22 cellular contexts compared by ENCODE assay signal in genomic region chrX:18955676-18956075, GRCh38. TPM values are rescaled to one million over a fixed set of nuclear protein-coding genes. Genes with fewer than 3 reads are reported as not detected.
A peak's percentile ranks its signal among the peaks of the same experiment; 100 is the strongest.
DNase-seq lines count a peak whose midpoint lies in the region; ATAC-seq and TF ChIP-seq lines count a peak whose summit lies in the region.
"Had no signal": no experiment of that assay in that cellular context is flagged by ENCODE, and none has a peak within 500 bp of the region (broad histone marks: within the 10 kb centered on the region; RNA-seq: fewer than 3 reads in every experiment).

No MANE protein-coding gene starts in this region.

- H3K9me3 Mint-ChIP-seq in natural killer cell treated with Interleukin-12 subunit alpha and Interleukin-12 subunit beta and Interleukin-15 and Interleukin-18, amount 100 ng/mL, for 72 hours: no peaks in the 10 kb centered on the region
- H3K9me3 Mint-ChIP-seq in natural killer cell: no peaks in the 10 kb centered on the region
- H3K9me3 Mint-ChIP-seq: CD4-positive, CD25-positive, alpha-beta regulatory T cell; CD8-positive, alpha-beta T cell; HFFc6 had no signal

- no peaks in the 10 kb centered on the region for H3K27me3 Mint-ChIP-seq in natural killer cell treated with Interleukin-12 subunit alpha and Interleukin-12 subunit beta and Interleukin-15 and Interleukin-18, amount 100 ng/mL, for 72 hours
- H3K27me3 Mint-ChIP-seq in natural killer cell (ENCODE audit: low read depth in 2 of 2): no peaks in the 10 kb centered on the region
- H3K27me3 Mint-ChIP-seq: CD4-positive, CD25-positive, alpha-beta regulatory T cell had no signal

- peaks cover 15 to 23% of the 10 kb centered on the region in 2 donors for H3K4me1 Mint-ChIP-seq in natural killer cell treated with Interleukin-12 subunit alpha and Interleukin-12 subunit beta and Interleukin-15 and Interleukin-18, amount 100 ng/mL, for 72 hours (ENCODE audit: low read depth in 2 of 2)
- H3K4me1 Mint-ChIP-seq in natural killer cell: peaks cover 15 to 24% of the 10 kb centered on the region in 2 donors

- no peaks in the 10 kb centered on the region for H3K9me3 ChIP-seq in neutrophil
- H3K9me3 ChIP-seq: A549; BE2C; BLaER1 treated with 17β-estradiol and CSF1 and Interleukin-3, amounts not matched to agents 10 nM and 100 nM; HAP-1 had no signal

- H3K4me3 Mint-ChIP-seq in natural killer cell treated with Interleukin-12 subunit alpha and Interleukin-12 subunit beta and Interleukin-15 and Interleukin-18, amount 100 ng/mL, for 72 hours: no peak overlapping the region
- H3K4me3 Mint-ChIP-seq in natural killer cell: no peak overlapping the region
- H3K4me3 Mint-ChIP-seq: CD4-positive, CD25-positive, alpha-beta regulatory T cell; CD8-positive, alpha-beta T cell; HFFc6 had no signal

- peak overlapping the region; percentile 87 for H3K27ac ChIP-seq in neutrophil
- H3K27ac ChIP-seq: 22Rv1, A549 had no signal

- intact Hi-C loops in natural killer cell (cut with micrococcal nuclease): no loop called here

- no peaks in the 10 kb centered on the region for H3K36me3 ChIP-seq in neutrophil
- H3K36me3 ChIP-seq: BE2C had no signal

- H3K4me3 ChIP-seq in LNCaP clone FGC (ENCODE audit: low read depth, low read length) (no peak overlapping the region), neutrophil (ENCODE audit: low read depth in 1 of 2, low read length in 1 of 2) (no peak overlapping the region)
- H3K4me3 ChIP-seq: A549; BLaER1 treated with 17β-estradiol and CSF1 and Interleukin-3, amounts not matched to agents 10 nM and 100 nM; GM12878; HAP-1 had no signal

- TF ChIP-seq CTCF in natural killer cell (IDR thresholded peaks at IDR 0.05) (no peak), LNCaP clone FGC (IDR thresholded peaks at IDR 0.05; ENCODE audit: control insufficient read depth, extremely low read depth, insufficient read depth) (no peak), neutrophil (IDR thresholded peaks at IDR 0.05) (no peak)

- H3K27me3 ChIP-seq in neutrophil: no peaks in the 10 kb centered on the region
- H3K27me3 ChIP-seq: BE2C had no signal

- no peak for DNase-seq in natural killer cell treated with Interleukin-12 subunit alpha and Interleukin-12 subunit beta and Interleukin-15 and Interleukin-18, amount 100 ng/mL, for 72 hours (ENCODE audit: low spot score)
- DNase-seq in natural killer cell: no peak
- peak; percentile 59 for DNase-seq in LNCaP clone FGC (ENCODE audit: low read depth)
- DNase-seq in A172 (ENCODE audit: low spot score): no peak
- DNase-seq: ACHN; BE2C; CD4-positive, CD25-positive, alpha-beta regulatory T cell; CD8-positive, alpha-beta T cell; DMS 273 treated with DMSO at 0.1 percent for 48 hours; DMS79; EL; GDM1; GOT3; HFFc6 had no signal

- H3K4me1 ChIP-seq in neutrophil (ENCODE audit: control insufficient read depth in 1 of 2, insufficient read depth in 1 of 2, low read depth in 1 of 2, low read length in 1 of 2): peaks cover 51 to 53% of the 10 kb centered on the region in 2 experiments
- H3K4me1 ChIP-seq: BE2C, HAP-1 had no signal

- no peaks in the 10 kb centered on the region for H3K36me3 Mint-ChIP-seq in natural killer cell treated with Interleukin-12 subunit alpha and Interleukin-12 subunit beta and Interleukin-15 and Interleukin-18, amount 100 ng/mL, for 72 hours
- H3K36me3 Mint-ChIP-seq in natural killer cell: no peaks in the 10 kb centered on the region

- peak overlapping the region; percentile 57 to 68 for H3K27ac Mint-ChIP-seq in natural killer cell treated with Interleukin-12 subunit alpha and Interleukin-12 subunit beta and Interleukin-15 and Interleukin-18, amount 100 ng/mL, for 72 hours
- H3K27ac Mint-ChIP-seq in natural killer cell: no peak overlapping the region
- H3K27ac Mint-ChIP-seq: CD8-positive, alpha-beta T cell; HFFc6 had no signal

- no peak for ATAC-seq in natural killer cell treated with Interleukin-12 subunit alpha and Interleukin-12 subunit beta and Interleukin-15 and Interleukin-18, amount 100 ng/mL, for 72 hours
- ATAC-seq in natural killer cell (no peak), GM18907 (IDR thresholded peaks at IDR 0.05; ENCODE audit: unreplicated experiment) (no peak), HG02870 (IDR thresholded peaks at IDR 0.05; ENCODE audit: unreplicated experiment) (no peak)
- ATAC-seq: A549; CD8-positive, alpha-beta T cell; GM12878 had no signal

RNA-seq across cellular contexts. Expression of gene PHKA2, which starts 28.2 kb away (rescaled TPM):
- 10 to 100 TPM; 19.1 to 29.4 TPM for total RNA-seq in natural killer cell treated with Interleukin-12 subunit alpha and Interleukin-12 subunit beta and Interleukin-15 and Interleukin-18, amount 100 ng/mL, for 72 hours
- total RNA-seq in natural killer cell: 10 to 100 TPM; 34.2 to 45.9 (median 35.1) TPM
- 13.2 and 16.5 TPM in 2 replicates for total RNA-seq in A172 (2014; rRNA removed; shearing (Covaris generic))

Comparison
In these comparisons a context has a peak if more than half of its experiments do, and no peak if none do; other contexts are left out.
1. H3K27ac Mint-ChIP-seq: peak in natural killer cell treated with Interleukin-12 subunit alpha and Interleukin-12 subunit beta and Interleukin-15 and Interleukin-18, amount 100 ng/mL, for 72 hours (2 of 2); none in natural killer cell (0 of 2).